11 cellular contexts compared by ENCODE assay signal in genomic region chr15:66685638-66686150, GRCh38. TPM values are rescaled to one million over a fixed set of nuclear protein-coding genes. Genes with fewer than 3 reads are reported as not detected.
DNase-seq lines count a peak whose midpoint lies in the region; ATAC-seq, FAIRE-seq and TF ChIP-seq lines count a peak whose summit lies in the region.
"Had no signal": no experiment of that assay in that cellular context is flagged by ENCODE, and none has a peak within 500 bp of the region (broad histone marks: within the 10 kb centered on the region; RNA-seq: fewer than 3 reads in every experiment).

No MANE protein-coding gene starts in this region.

- H3K27ac Mint-ChIP-seq in T-helper 2 cell treated with Interferon-gamma antibody and Interleukin-4, amounts not matched to agents 5 μg/mL and 100 μg/mL, for 36 hours: no peak overlapping the region
- H3K27ac Mint-ChIP-seq: effector memory CD8-positive, alpha-beta T cell had no signal

- in situ Hi-C loops in GM13977 (cut with MboI; ENCODE audit: low pct_unique_long_range_greater_than_20kb, low sequenced_read_pairs, unreplicated experiment) (no loop called here), SK-MEL-5 (cut with HindIII; ENCODE audit: low pct_unique_long_range_greater_than_20kb, low sequenced_read_pairs) (no loop called here)

- peak; percentile 72 for FAIRE-seq in A549 (lab: Jason Lieb, UNC)

- TF ChIP-seq CTCF in A549 (IDR thresholded peaks at IDR 0.05) (peak; percentile 58), GM13977 (IDR thresholded peaks at IDR 0.05; ENCODE audit: extremely low read depth, insufficient read depth, missing control alignments) (peak; percentile 21), fibroblast of mammary gland (conservative IDR thresholded peaks at IDR 0.05; ENCODE audit: control insufficient read depth, insufficient read depth, low read depth, low read length) (peak; percentile 42)

- POLR2A ChIA-PET in A549 (lab: Yijun Ruan, JAX): interaction anchor here (1.3 kb wide), 1 partner anchor 16 kb away, joined by 5 read pairs; no protein-coding TSS in a partner anchor

- peaks cover 2% of the 10 kb centered on the region for H3K27me3 Mint-ChIP-seq in T-helper 2 cell treated with Interferon-gamma antibody and Interleukin-4, amounts not matched to agents 5 μg/mL and 100 μg/mL, for 36 hours (ENCODE audit: low read depth)

- peak; percentile 44 for TF ChIP-seq RAD21 in A549 (conservative IDR thresholded peaks at IDR 0.05 in 1 of 2, IDR thresholded peaks at IDR 0.05 in 1 of 2)

- H3K4me3 ChIP-seq in A549 (no peak overlapping the region), fibroblast of mammary gland (ENCODE audit: control insufficient read depth, low read depth, low read length) (no peak overlapping the region)
- H3K4me3 ChIP-seq: BLaER1 had no signal

- peaks cover 16% of the 10 kb centered on the region for H3K9me3 Mint-ChIP-seq in T-helper 2 cell treated with Interferon-gamma antibody and Interleukin-4, amounts not matched to agents 5 μg/mL and 100 μg/mL, for 36 hours

- TF ChIP-seq EP300 in A549 (IDR thresholded peaks at IDR 0.05): no peak

- 0 out of 3 replicates have a peak, but pooled peaks cover 9% of the 10 kb centered on the region for H3K9me3 ChIP-seq in A549

- H3K4me1 Mint-ChIP-seq in T-helper 2 cell treated with Interferon-gamma antibody and Interleukin-4, amounts not matched to agents 5 μg/mL and 100 μg/mL, for 36 hours (ENCODE audit: low read depth): no peaks in the 10 kb centered on the region

- DNase-seq in A549 (ENCODE audit: low read depth in 1 of 2, low spot score in 1 of 2) (no peak), GM13977 (ENCODE audit: low spot score) (no peak), SK-MEL-5 (ENCODE audit: low read depth, low spot score) (peak; percentile 25), fibroblast of mammary gland (ENCODE audit: low read depth) (peak; percentile 8), GDM1 (lab: John Stamatoyannopoulos, UW) (no peak)
- no peak for DNase-seq in T-helper 2 cell treated with Interferon-gamma antibody and Interleukin-4, amounts not matched to agents 5 μg/mL and 100 μg/mL, for 36 hours (ENCODE audit: low spot score)
- no peak for DNase-seq in stimulated activated CD4-positive, alpha-beta T cell treated with anti-CD3 and anti-CD28 coated beads, Interleukin-12 subunit alpha, Interleukin-12 subunit beta, amount 100 ng/mL, for 4 hours
- DNase-seq: effector memory CD8-positive, alpha-beta T cell; T1000 had no signal

- H3K4me1 ChIP-seq in A549: no peaks in the 10 kb centered on the region

- H3K36me3 Mint-ChIP-seq in T-helper 2 cell treated with Interferon-gamma antibody and Interleukin-4, amounts not matched to agents 5 μg/mL and 100 μg/mL, for 36 hours (ENCODE audit: low read depth): no peaks in the 10 kb centered on the region

- ATAC-seq in A549 (peak; percentile 51 to 78; a peak in 4 of 6 replicates), GM18502 (IDR thresholded peaks at IDR 0.05; ENCODE audit: poor library complexity, unreplicated experiment) (no peak)
- ATAC-seq: effector memory CD8-positive, alpha-beta T cell had no signal

- no peak overlapping the region for H3K4me2 ChIP-seq in A549
- H3K4me2 ChIP-seq: BLaER1 had no signal

- no peak overlapping the region for H3K27ac ChIP-seq in A549
- H3K27ac ChIP-seq: BLaER1 had no signal

- TF ChIP-seq POLR2A in A549 (IDR thresholded peaks at IDR 0.05; ENCODE audit: low read length): no peak

- CTCF ChIA-PET in A549 (lab: Yijun Ruan, JAX): interaction anchor here (0.5 to 8.1 kb wide), 33 partner anchors 9 to 1968 kb away, joined by 3 to 94 read pairs (median 4); partner anchors contain the start of gene SMAD6

- 52% methylated on average over 5 of the region's 5 CpGs for WGBS in A549 (ENCODE audit: missing lambda C conversion rate)

- no peak overlapping the region for H3K4me3 Mint-ChIP-seq in T-helper 2 cell treated with Interferon-gamma antibody and Interleukin-4, amounts not matched to agents 5 μg/mL and 100 μg/mL, for 36 hours
- H3K4me3 Mint-ChIP-seq: effector memory CD8-positive, alpha-beta T cell had no signal

TF ChIP-seq in A549, 52 proteins besides CTCF, POLR2A, EP300 and RAD21:
- TF ChIP-seq SMC3 (IDR thresholded peaks at IDR 0.05) (peak; percentile 43), POLR2AphosphoS2 (conservative IDR thresholded peaks at IDR 0.05; ENCODE audit: low read length) (no peak)

RNA-seq across cellular contexts. Expression of gene SMAD6, which starts 16.3 kb away (rescaled TPM):
- 9.6 and 14.0 TPM in 2 replicates for polyA plus RNA-seq in A549 (2011; rRNA removed)
- polyA plus RNA-seq in A549 (2012; cell fraction: cytosol; rRNA removed): 41.3 and 55.8 TPM in 2 replicates
- 173 and 184 TPM in 2 replicates for polyA plus RNA-seq in A549 (2012; cell fraction: nucleus; rRNA removed)
- 40.5 to 46.7 TPM (median 46.6 TPM) in 3 replicates for polyA plus RNA-seq in A549 (2017; fragmentation: RNase III; extraction: RNeasy Plus Mini Kit Qiagen cat#74134 plus additional on column Dnase treatment)
- 29.1 and 38.4 TPM in 2 replicates for polyA minus RNA-seq in A549 (2011; rRNA and poly(A)+ RNA removed)
- 3.2 and 4.6 TPM in 2 replicates for total RNA-seq in SK-MEL-5 (2014; rRNA removed; shearing (Covaris generic))
- polyA plus RNA-seq in SK-MEL-5 (2015; cell fraction: cytosol; rRNA removed): 12.2 and 13.6 TPM in 2 replicates
- 17.8 and 19.8 TPM in 2 replicates for polyA plus RNA-seq in SK-MEL-5 (2015; cell fraction: nucleus; rRNA removed)

Comparison
In these comparisons a context has a peak if more than half of its experiments do, and no peak if none do; other contexts are left out.
1. DNase-seq: peak in SK-MEL-5 (single experiment) and fibroblast of mammary gland (single experiment); none in A549 (0 of 2), GM13977 (single experiment), GDM1 (single experiment), T-helper 2 cell treated with Interferon-gamma antibody and Interleukin-4, amounts not matched to agents 5 μg/mL and 100 μg/mL, for 36 hours (single experiment) and stimulated activated CD4-positive, alpha-beta T cell treated with anti-CD3 and anti-CD28 coated beads, Interleukin-12 subunit alpha, Interleukin-12 subunit beta, amount 100 ng/mL, for 4 hours (single experiment).
2. Peak in every context shown above with its lines, with median percentiles within 50 percentile points of each other: CTCF ChIP-seq.